Comparison of ENCODE assay signal across 17 cellular contexts in genomic region chr22:47164514-47165337, GRCh38.
DNase-seq lines count a peak whose midpoint lies in the region; ATAC-seq and TF ChIP-seq lines count a peak whose summit lies in the region.
"Had no signal": no experiment of that assay in that cellular context is flagged by ENCODE, and none has a peak within 500 bp of the region (broad histone marks: within the 10 kb centered on the region; RNA-seq: fewer than 3 reads in every experiment).

No MANE protein-coding gene starts in this region.

- H3K9me3 ChIP-seq in upper lobe of right lung: no peaks in the 10 kb centered on the region
- H3K9me3 ChIP-seq in trophoblast cell (ENCODE audit: insufficient read depth, low read depth, low read length): peaks cover 3% of the 10 kb centered on the region
- H3K9me3 ChIP-seq: SK-N-SH had no signal

- peaks cover 13% of the 10 kb centered on the region for H3K9me3 Mint-ChIP-seq in glutamatergic neuron (ENCODE audit: unreplicated experiment)

- no CpG with 5 or more reads among the region's 28 CpGs for WGBS in trophoblast cell (ENCODE audit: extremely low coverage, insufficient coverage, insufficient read length)

- H3K27ac Mint-ChIP-seq in glutamatergic neuron (ENCODE audit: unreplicated experiment): no peak overlapping the region

- no peaks in the 10 kb centered on the region for H3K79me2 ChIP-seq in trophoblast cell (ENCODE audit: control insufficient read depth, insufficient read depth, low read length, poor library complexity)

- no peaks in the 10 kb centered on the region for H3K27me3 ChIP-seq in upper lobe of right lung
- H3K27me3 ChIP-seq in trophoblast cell (ENCODE audit: insufficient read depth, low read length): no peaks in the 10 kb centered on the region
- H3K27me3 ChIP-seq: dorsolateral prefrontal cortex had no signal

- no peak overlapping the region for H3K4me3 Mint-ChIP-seq in glutamatergic neuron (ENCODE audit: unreplicated experiment)
- H3K4me3 Mint-ChIP-seq: IgD-negative memory B cell had no signal

- H4K8ac ChIP-seq in trophoblast cell (ENCODE audit: low read depth, low read length): no peak overlapping the region

- intact Hi-C loops in Right ventricle myocardium superior (cut with DNase I): no loop called here
- intact Hi-C loops in Right ventricle myocardium inferior (cut with DNase I): no loop called here
- intact Hi-C loops in upper lobe of right lung (cut with DNase I): no loop called here

- H3K27ac ChIP-seq in upper lobe of right lung (no peak overlapping the region), trophoblast cell (ENCODE audit: low read depth, low read length) (no peak overlapping the region)

- no peaks in the 10 kb centered on the region for H3K4me1 Mint-ChIP-seq in glutamatergic neuron (ENCODE audit: low read depth, unreplicated experiment)

- no peak overlapping the region for H3K9ac ChIP-seq in trophoblast cell (ENCODE audit: low read length)
- H3K9ac ChIP-seq: SK-N-SH had no signal

- no peak overlapping the region for H2AFZ ChIP-seq in trophoblast cell (ENCODE audit: insufficient read depth, low read length, poor library complexity)

- H3K4ac ChIP-seq in trophoblast cell (ENCODE audit: low read depth, low read length): no peak overlapping the region

- H3K14ac ChIP-seq in trophoblast cell (ENCODE audit: low read length): no peak overlapping the region

- no peaks in the 10 kb centered on the region for H3K36me3 ChIP-seq in upper lobe of right lung
- H3K36me3 ChIP-seq in trophoblast cell (ENCODE audit: control insufficient read depth in 1 of 2, insufficient read depth in 2 of 2, low read length in 2 of 2): no peaks in the 10 kb centered on the region

- no peaks in the 10 kb centered on the region for H3K4me1 ChIP-seq in upper lobe of right lung
- no peaks in the 10 kb centered on the region for H3K4me1 ChIP-seq in trophoblast cell (ENCODE audit: control insufficient read depth in 1 of 2, insufficient read depth in 2 of 2, low read length in 2 of 2)

- no peak overlapping the region for H2BK120ac ChIP-seq in trophoblast cell (ENCODE audit: insufficient read depth, low read length, poor library complexity)

- no peak overlapping the region for H2BK12ac ChIP-seq in trophoblast cell (ENCODE audit: low read length)

- H3K18ac ChIP-seq in trophoblast cell (ENCODE audit: low read length): no peak overlapping the region

- H3K27me3 Mint-ChIP-seq in glutamatergic neuron (ENCODE audit: unreplicated experiment): peaks cover 9% of the 10 kb centered on the region
- H3K27me3 Mint-ChIP-seq: IgD-negative memory B cell had no signal

- ATAC-seq in Right ventricle myocardium superior (ENCODE audit: poor library complexity) (no peak), Right ventricle myocardium inferior (no peak), upper lobe of right lung (no peak)

- H2AK5ac ChIP-seq in trophoblast cell (ENCODE audit: low read length): no peak overlapping the region

- TF ChIP-seq CTCF in glutamatergic neuron (IDR thresholded peaks at IDR 0.05; ENCODE audit: partially characterized antibody, unreplicated experiment) (no peak), upper lobe of right lung (IDR thresholded peaks at IDR 0.05) (no peak)

- no peak overlapping the region for H3K4me2 ChIP-seq in trophoblast cell (ENCODE audit: low read length)
- H3K4me2 ChIP-seq: SK-N-SH had no signal

- H4K12ac ChIP-seq in trophoblast cell (ENCODE audit: low read depth, low read length): no peak overlapping the region

- H2BK5ac ChIP-seq in trophoblast cell (ENCODE audit: low read depth, low read length, poor library complexity): no peak overlapping the region

- H4K91ac ChIP-seq in trophoblast cell (ENCODE audit: low read depth, low read length): no peak overlapping the region

- DNase-seq in Right ventricle myocardium superior (peak; percentile 33), Right ventricle myocardium inferior (ENCODE audit: missing footprints) (no peak), glutamatergic neuron (peak; percentile 17), mesenteric fat pad (ENCODE audit: low spot score) (peak; percentile 73), upper lobe of right lung (peak; percentile 48), trophoblast cell (no peak), midbrain (lab: John Stamatoyannopoulos, UW) (no peak), iPS-NIHi7 (ENCODE audit: extremely low spot score) (no peak)
- DNase-seq: activated gamma-delta T cell treated with Interleukin-2 at 50 U/mL for 16 hours; hypothalamus; MV-4-11; NCI-H2081; SK-N-SH; stimulated activated naive CD4-positive, alpha-beta T cell had no signal

- H3K23ac ChIP-seq in trophoblast cell (ENCODE audit: low read length): no peak overlapping the region

- H3K79me1 ChIP-seq in trophoblast cell (ENCODE audit: low read length): no peaks in the 10 kb centered on the region

- peaks cover 11% of the 10 kb centered on the region for H3K36me3 Mint-ChIP-seq in glutamatergic neuron (ENCODE audit: unreplicated experiment)

- H3K4me3 ChIP-seq in upper lobe of right lung: no peak overlapping the region
- H3K4me3 ChIP-seq in trophoblast cell (ENCODE audit: low read depth, low read length): no peak overlapping the region
- H3K4me3 ChIP-seq: dorsolateral prefrontal cortex, lung had no signal

Comparison
In these comparisons a context has a peak if more than half of its experiments do, and no peak if none do; other contexts are left out.
1. DNase-seq: peak in Right ventricle myocardium superior (single experiment), glutamatergic neuron (single experiment), mesenteric fat pad (single experiment) and upper lobe of right lung (single experiment); none in Right ventricle myocardium inferior (single experiment), trophoblast cell (0 of 2), midbrain (single experiment) and iPS-NIHi7 (single experiment).